In the genomic region with DNA sequence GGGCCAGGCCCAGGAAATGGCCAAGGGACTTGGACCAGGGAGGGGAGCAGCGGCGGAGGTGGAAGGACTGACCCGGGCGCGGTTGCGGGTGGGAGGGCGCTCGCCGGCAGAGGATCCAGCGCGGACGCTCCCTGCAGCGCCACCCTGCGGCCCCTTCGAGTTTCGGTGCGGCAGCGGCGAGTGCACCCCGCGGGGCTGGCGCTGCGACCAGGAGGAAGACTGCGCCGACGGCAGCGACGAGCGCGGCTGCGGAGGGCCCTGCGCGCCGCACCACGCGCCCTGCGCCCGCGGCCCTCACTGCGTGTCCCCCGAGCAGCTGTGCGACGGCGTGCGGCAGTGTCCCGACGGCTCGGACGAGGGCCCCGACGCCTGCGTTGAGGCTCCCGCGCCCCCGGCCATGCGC, we compare ENCODE assay signal across 8 cellular contexts. TPM values are rescaled to one million over a fixed set of nuclear protein-coding genes. Genes with fewer than 3 reads are reported as not detected.
A peak's percentile ranks its signal among the peaks of the same experiment; 100 is the strongest.
DNase-seq lines count a peak whose midpoint lies in the region; ATAC-seq lines count a peak whose summit lies in the region.

No MANE protein-coding gene starts in this region.

- H3K4me1 ChIP-seq in iPS-18a (ENCODE audit: control insufficient read depth, low read depth, low read length) = no peaks in the 10 kb centered on the region

- peak; percentile 22 for DNase-seq in activated T-cell treated with anti-CD3 and anti-CD28 coated beads for 1 hour (ENCODE audit: low read depth)
- no peak for DNase-seq in activated T-cell treated with anti-CD3 and anti-CD28 coated beads for 4 hours
- DNase-seq in activated naive CD8-positive, alpha-beta T cell treated with anti-CD3 and anti-CD28 coated beads for 36 hours = peak; percentile 67
- DNase-seq in stimulated activated naive B cell treated with anti-CD40 and anti-IgM and Interleukin-4, amounts not matched to agents 10 μg/mL and 1 μg/mL and 100 μg/mL, for 72 hours = no peak
- no peak for DNase-seq in NOMO-1 treated with DMSO at 0.1 percent for 48 hours (lab: John Stamatoyannopoulos, UW; ENCODE audit: unreplicated experiment)

- H3K27me3 Mint-ChIP-seq in activated naive CD8-positive, alpha-beta T cell treated with anti-CD3 and anti-CD28 coated beads for 36 hours = peaks cover 22% of the 10 kb centered on the region
- H3K27me3 Mint-ChIP-seq in stimulated activated naive B cell treated with anti-CD40 and anti-IgM and Interleukin-4, amounts not matched to agents 10 μg/mL and 1 μg/mL and 100 μg/mL, for 72 hours = peaks cover 49 to 65% of the 10 kb centered on the region in 2 donors

- H3K9me3 Mint-ChIP-seq in activated naive CD8-positive, alpha-beta T cell treated with anti-CD3 and anti-CD28 coated beads for 36 hours = no peaks in the 10 kb centered on the region
- H3K9me3 Mint-ChIP-seq in stimulated activated naive B cell treated with anti-CD40 and anti-IgM and Interleukin-4, amounts not matched to agents 10 μg/mL and 1 μg/mL and 100 μg/mL, for 72 hours = no peaks in the 10 kb centered on the region

- no peak overlapping the region for H3K4me3 Mint-ChIP-seq in activated naive CD8-positive, alpha-beta T cell treated with anti-CD3 and anti-CD28 coated beads for 36 hours
- no peak overlapping the region for H3K4me3 Mint-ChIP-seq in stimulated activated naive B cell treated with anti-CD40 and anti-IgM and Interleukin-4, amounts not matched to agents 10 μg/mL and 1 μg/mL and 100 μg/mL, for 72 hours

- peak overlapping the region; percentile 31 for H3K4me3 ChIP-seq in iPS-18a (ENCODE audit: low read length)

- no peak overlapping the region for H3K27ac ChIP-seq in iPS-18a (ENCODE audit: low read length)

- peak; percentile 46 for ATAC-seq in stimulated activated naive B cell treated with anti-CD40 and anti-IgM and Interleukin-4, amounts not matched to agents 10 μg/mL and 1 μg/mL and 100 μg/mL, for 72 hours (replicated peaks)
- ATAC-seq in HG02798 (IDR thresholded peaks at IDR 0.05; ENCODE audit: poor library complexity, unreplicated experiment) (no peak), HG02973 (IDR thresholded peaks at IDR 0.05; ENCODE audit: unreplicated experiment) (no peak)

- H3K36me3 Mint-ChIP-seq in activated naive CD8-positive, alpha-beta T cell treated with anti-CD3 and anti-CD28 coated beads for 36 hours = no peaks in the 10 kb centered on the region
- peaks cover 0 to 3% of the 10 kb centered on the region in 2 donors for H3K36me3 Mint-ChIP-seq in stimulated activated naive B cell treated with anti-CD40 and anti-IgM and Interleukin-4, amounts not matched to agents 10 μg/mL and 1 μg/mL and 100 μg/mL, for 72 hours

- no peak overlapping the region for H3K27ac Mint-ChIP-seq in activated naive CD8-positive, alpha-beta T cell treated with anti-CD3 and anti-CD28 coated beads for 36 hours
- no peak overlapping the region for H3K27ac Mint-ChIP-seq in stimulated activated naive B cell treated with anti-CD40 and anti-IgM and Interleukin-4, amounts not matched to agents 10 μg/mL and 1 μg/mL and 100 μg/mL, for 72 hours

- H3K4me1 Mint-ChIP-seq in activated naive CD8-positive, alpha-beta T cell treated with anti-CD3 and anti-CD28 coated beads for 36 hours = peaks cover 3% of the 10 kb centered on the region
- peaks cover 4% of the 10 kb centered on the region in 2 donors for H3K4me1 Mint-ChIP-seq in stimulated activated naive B cell treated with anti-CD40 and anti-IgM and Interleukin-4, amounts not matched to agents 10 μg/mL and 1 μg/mL and 100 μg/mL, for 72 hours

- no peaks in the 10 kb centered on the region for H3K9me3 ChIP-seq in iPS-18a (ENCODE audit: control insufficient read depth, low read depth, low read length)

- no peaks in the 10 kb centered on the region for H3K36me3 ChIP-seq in iPS-18a (ENCODE audit: control insufficient read depth, low read depth, low read length)

- no peak overlapping the region for H3K9ac ChIP-seq in iPS-18a (ENCODE audit: low read length)

- H3K27me3 ChIP-seq in iPS-18a (ENCODE audit: control insufficient read depth, insufficient read depth, low read length) = peaks cover 46% of the 10 kb centered on the region

RNA-seq across cellular contexts. Expression of gene ZNF467, which starts 16.8 kb away (rescaled TPM):
- under 1 TPM; 0.21 to 0.22 TPM for total RNA-seq in activated naive CD8-positive, alpha-beta T cell treated with anti-CD3 and anti-CD28 coated beads for 36 hours

RNA-seq across cellular contexts. Expression of gene ZNF862, which starts 48.0 kb away (rescaled TPM):
- total RNA-seq in activated naive CD8-positive, alpha-beta T cell treated with anti-CD3 and anti-CD28 coated beads for 36 hours = 1 to 10 TPM; 5.9 to 7.0 TPM

Comparison
In these comparisons a context has a peak if more than half of its experiments do, and no peak if none do; other contexts are left out.
1. DNase-seq: peak in activated T-cell treated with anti-CD3 and anti-CD28 coated beads for 1 hour (single experiment) and activated naive CD8-positive, alpha-beta T cell treated with anti-CD3 and anti-CD28 coated beads for 36 hours (single experiment); none in activated T-cell treated with anti-CD3 and anti-CD28 coated beads for 4 hours (single experiment), stimulated activated naive B cell treated with anti-CD40 and anti-IgM and Interleukin-4, amounts not matched to agents 10 μg/mL and 1 μg/mL and 100 μg/mL, for 72 hours (single experiment) and NOMO-1 treated with DMSO at 0.1 percent for 48 hours (single experiment).
2. ATAC-seq: peak in stimulated activated naive B cell treated with anti-CD40 and anti-IgM and Interleukin-4, amounts not matched to agents 10 μg/mL and 1 μg/mL and 100 μg/mL, for 72 hours (2 of 2); none in HG02798 (single experiment) and HG02973 (single experiment).